Comparison of ENCODE assay signal across 11 cellular contexts in genomic region chr22:29204617-29205183, GRCh38. TPM values are rescaled to one million over a fixed set of nuclear protein-coding genes. Genes with fewer than 3 reads are reported as not detected.
DNase-seq lines count a peak whose midpoint lies in the region; ATAC-seq and TF ChIP-seq lines count a peak whose summit lies in the region.
"Had no signal": no experiment of that assay in that cellular context is flagged by ENCODE, and none has a peak within 500 bp of the region (broad histone marks: within the 10 kb centered on the region; RNA-seq: fewer than 3 reads in every experiment).

No MANE protein-coding gene starts in this region.

- ATAC-seq in DND-41 (ENCODE audit: insufficient read depth, low read depth) (no peak), GM21825 (IDR thresholded peaks at IDR 0.05; ENCODE audit: unreplicated experiment) (no peak)
- ATAC-seq: activated CD4-positive, alpha-beta T cell treated with anti-CD3 and anti-CD28 coated beads for 36 hours had no signal

- H3K27me3 ChIP-seq in DND-41 (ENCODE audit: insufficient read depth, low read length, poor library complexity), result no peaks in the 10 kb centered on the region
- H3K27me3 ChIP-seq: suprapubic skin had no signal

- TF ChIP-seq CTCF in DND-41 (IDR thresholded peaks at IDR 0.05; ENCODE audit: borderline replicate concordance, extremely low read depth, low read length, poor library complexity, severe bottlenecking) (no peak), HEK293 (tag by site-specific recombination; IDR thresholded peaks at IDR 0.05) (no peak), brain (conservative IDR thresholded peaks at IDR 0.05) (no peak), osteocyte (IDR thresholded peaks at IDR 0.05) (no peak)

- peaks cover 0 to 5% (median 0%) of the 10 kb centered on the region in 5 experiments for H3K9me3 Mint-ChIP-seq in brain
- no peaks in the 10 kb centered on the region for H3K9me3 Mint-ChIP-seq in osteocyte (ENCODE audit: unreplicated experiment)
- H3K9me3 Mint-ChIP-seq: activated T-cell treated with anti-CD3 and anti-CD28 coated beads, Interleukin-2, amount 50 U/mL, for 4 hours had no signal

- H3K27ac ChIP-seq in DND-41 (ENCODE audit: low read length), result peak overlapping the region; percentile 100
- no peak overlapping the region for H3K27ac ChIP-seq in HEK293 (ENCODE audit: extremely low read depth, low read depth, low read length)
- H3K27ac ChIP-seq: suprapubic skin had no signal

- H3K79me2 ChIP-seq in DND-41 (ENCODE audit: insufficient read depth, low read length), result peaks cover 67% of the 10 kb centered on the region

- peak overlapping the region; percentile 33 to 83; a peak in 3 of 4 replicates for H3K4me3 ChIP-seq in DND-41 (ENCODE audit: low read depth in 1 of 2, low read length in 2 of 2)
- H3K4me3 ChIP-seq in HEK293 (ENCODE audit: low read depth, low read length), result no peak overlapping the region

- CTCF ChIA-PET in HEK293 (lab: Yijun Ruan, JAX), result interaction anchor here (0.6 to 5.5 kb wide), 7 partner anchors 9 to 124 kb away, joined by 3 to 44 read pairs (median 4); no protein-coding TSS in a partner anchor

- peak overlapping the region; percentile 89 for H3K4me2 ChIP-seq in DND-41 (ENCODE audit: insufficient read depth, low read length)

- H2AFZ ChIP-seq in DND-41 (ENCODE audit: low read depth, low read length), result peak overlapping the region; percentile 61; the same call in 1 of the 2 replicates

- H3K9me3 ChIP-seq in DND-41 (ENCODE audit: insufficient read depth, low read length, severe bottlenecking) (no peaks in the 10 kb centered on the region), HEK293 (ENCODE audit: control insufficient read depth, insufficient read depth, low read depth, low read length) (no peaks in the 10 kb centered on the region)
- H3K9me3 ChIP-seq: suprapubic skin had no signal

- peak overlapping the region; percentile 66 to 79 (median 75) for H3K4me3 Mint-ChIP-seq in brain
- peak overlapping the region; percentile 62 for H3K4me3 Mint-ChIP-seq in osteocyte (ENCODE audit: unreplicated experiment)

- POLR2A ChIA-PET in HEK293 (lab: Yijun Ruan, JAX), result interaction anchor here (0.6 kb wide), 1 partner anchor 16 kb away, joined by 3 read pairs; no protein-coding TSS in a partner anchor

- H3K4me1 ChIP-seq in DND-41 (ENCODE audit: insufficient read depth, low read length), result peaks cover 95% of the 10 kb centered on the region
- H3K4me1 ChIP-seq in HEK293 (ENCODE audit: control insufficient read depth, insufficient read depth, low read length), result no peaks in the 10 kb centered on the region

- H3K27ac Mint-ChIP-seq in brain (peak overlapping the region; percentile 21 to 70 (median 60)), osteocyte (ENCODE audit: unreplicated experiment) (no peak overlapping the region)
- H3K27ac Mint-ChIP-seq: activated CD4-positive, alpha-beta T cell treated with anti-CD3 and anti-CD28 coated beads for 36 hours had no signal

- peak; percentile 31 for DNase-seq in DND-41
- DNase-seq in osteocyte (ENCODE audit: extremely low spot score, unreplicated experiment), result no peak
- no peak for DNase-seq in activated effector memory CD4-positive, alpha-beta T cell treated with Interleukin-2 at 50 U/mL for 16 hours
- no peak for DNase-seq in A172 (ENCODE audit: low spot score)
- DNase-seq: activated CD4-positive, alpha-beta T cell treated with anti-CD3 and anti-CD28 coated beads for 36 hours; activated T-cell treated with anti-CD3 and anti-CD28 coated beads, Interleukin-2, amount 50 U/mL, for 4 hours; kidney glomerular epithelial cell had no signal

- H3K27me3 Mint-ChIP-seq in brain (peaks cover 3% of the 10 kb centered on the region), osteocyte (ENCODE audit: unreplicated experiment) (peaks cover 12% of the 10 kb centered on the region)

- peaks cover 14% of the 10 kb centered on the region; the same call in 1 of the 2 replicates for H4K20me1 ChIP-seq in DND-41 (ENCODE audit: insufficient read depth, low read length)

- H3K4me1 Mint-ChIP-seq in brain (peaks cover 51% of the 10 kb centered on the region), osteocyte (ENCODE audit: unreplicated experiment) (peaks cover 16% of the 10 kb centered on the region)

- H3K36me3 ChIP-seq in DND-41 (ENCODE audit: insufficient read depth, low read length), result peaks cover 35% of the 10 kb centered on the region
- H3K36me3 ChIP-seq in HEK293 (ENCODE audit: control insufficient read depth in 2 of 2, insufficient read depth in 1 of 2, low read length in 2 of 2), result no peaks in the 10 kb centered on the region
- H3K36me3 ChIP-seq: suprapubic skin had no signal

- H3K36me3 Mint-ChIP-seq in brain (no peaks in the 10 kb centered on the region), osteocyte (ENCODE audit: unreplicated experiment) (no peaks in the 10 kb centered on the region)

- H3K9ac ChIP-seq in DND-41 (ENCODE audit: low read depth, low read length), result peak overlapping the region; percentile 87

TF ChIP-seq in HEK293, 187 proteins besides CTCF, POLR2A, EP300 and RAD21:
- TF ChIP-seq ZNF843 (tag by site-specific recombination; IDR thresholded peaks at IDR 0.05) (no peak), ZNF350 (tag by site-specific recombination; IDR thresholded peaks at IDR 0.05) (no peak), ZSCAN4 (tag by site-specific recombination; IDR thresholded peaks at IDR 0.05) (peak; percentile 79), ZNF600 (tag by site-specific recombination; IDR thresholded peaks at IDR 0.05) (peak; percentile 58; the same call in 1 of the 2 replicates), GLIS2 (tag by site-specific recombination; IDR thresholded peaks at IDR 0.05) (peak; percentile 29; the same call in 1 of the 2 replicates)
TF ChIP-seq in HEK293: peak in this region for 3.

RNA-seq across cellular contexts. Expression of gene EMID1, which starts 1.0 kb away (rescaled TPM):
- 30.2 TPM for polyA plus RNA-seq in brain (ENCODE audit: insufficient read depth, low read depth, low replicate concordance)
- 0.42 and 0.51 TPM in 2 replicates for total RNA-seq in osteocyte
- 0.24 TPM in 1 of 2 replicates, not detected in the other for total RNA-seq in A172 (2014; rRNA removed; shearing (Covaris generic))
- total RNA-seq: activated CD4-positive, alpha-beta T cell treated with anti-CD3 and anti-CD28 coated beads for 36 hours had no signal
